In the genomic region with DNA sequence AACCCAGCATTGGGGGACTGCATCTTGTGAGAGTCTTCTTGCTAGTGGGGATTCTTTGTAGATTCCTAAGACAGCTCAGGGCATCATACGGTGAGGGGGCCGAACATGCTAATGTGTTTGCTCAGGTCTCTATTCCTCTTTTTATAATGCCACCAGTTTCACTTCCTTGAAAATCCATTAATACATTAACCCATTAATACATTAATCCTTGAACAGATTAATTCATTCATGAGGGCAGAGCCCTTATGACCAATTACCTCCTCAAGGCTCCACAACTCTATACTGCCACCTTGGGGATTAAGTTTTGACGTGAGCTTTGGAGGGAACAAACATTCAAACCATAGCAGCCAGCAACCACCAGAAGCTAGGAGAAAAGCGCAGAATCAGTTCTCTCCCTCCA, we compare ENCODE assay signal across 1 cellular context.
TF ChIP-seq lines count a peak whose summit lies in the region.

No MANE protein-coding gene starts in this region.

TF ChIP-seq in A549, 52 proteins besides CTCF, POLR2A, EP300 and RAD21 (continued from another document):
- TF ChIP-seq HDAC2 (IDR thresholded peaks at IDR 0.05) (no peak), ZC3H11A (IDR thresholded peaks at IDR 0.05) (no peak), MAX (IDR thresholded peaks at IDR 0.05) (no peak), USF2 (IDR thresholded peaks at IDR 0.05) (no peak), HOXA7 (CRISPR knock-in tag; IDR thresholded peaks at IDR 0.05) (no peak), PHF8 (IDR thresholded peaks at IDR 0.05; ENCODE audit: borderline replicate concordance, low read depth) (no peak), RCOR1 (IDR thresholded peaks at IDR 0.05; ENCODE audit: low read depth, low read length) (no peak), JUNB (IDR thresholded peaks at IDR 0.05) (no peak), MAZ (IDR thresholded peaks at IDR 0.05; ENCODE audit: borderline replicate concordance, low read depth, low read length) (no peak)
